In the genomic region with DNA sequence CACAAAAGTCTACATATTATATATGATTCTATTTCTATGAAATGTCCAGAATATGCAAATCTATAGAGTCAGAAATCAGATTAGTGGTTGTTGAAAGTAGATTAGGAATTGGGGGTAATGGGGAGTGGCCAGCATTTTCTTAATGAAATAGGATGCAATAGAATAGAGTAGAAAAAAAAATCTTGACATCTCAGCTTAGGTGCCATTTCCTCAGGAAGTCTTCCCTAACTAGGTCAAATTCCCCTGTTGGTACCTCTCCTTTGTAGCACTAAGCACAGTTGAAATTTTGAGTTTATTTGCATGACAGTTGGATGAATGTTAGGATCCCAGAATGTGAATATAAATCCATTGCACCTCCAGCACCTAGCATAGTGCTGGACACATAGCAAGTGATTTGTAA, we compare ENCODE assay signal across 17 cellular contexts. TPM values are rescaled to one million over a fixed set of nuclear protein-coding genes. Genes with fewer than 3 reads are reported as not detected.
DNase-seq lines count a peak whose midpoint lies in the region; ATAC-seq, FAIRE-seq and TF ChIP-seq lines count a peak whose summit lies in the region.
"Had no signal": no experiment of that assay in that cellular context is flagged by ENCODE, and none has a peak within 500 bp of the region (broad histone marks: within the 10 kb centered on the region; RNA-seq: fewer than 3 reads in every experiment).

No MANE protein-coding gene starts in this region.

- no peaks in the 10 kb centered on the region for H3K4me1 ChIP-seq in astrocyte (ENCODE audit: insufficient read depth, low read length)
- H3K4me1 ChIP-seq: BLaER1 treated with 17β-estradiol and CSF1 and Interleukin-3, amounts not matched to agents 10 nM and 100 nM; Caco-2; HAP-1 had no signal

- H3K9me3 Mint-ChIP-seq in activated naive CD4-positive, alpha-beta T cell treated with anti-CD3 and anti-CD28 coated beads, Interleukin-2, amount 50 U/mL, for 24 hours, result no peaks in the 10 kb centered on the region
- H3K9me3 Mint-ChIP-seq in astrocyte (ENCODE audit: unreplicated experiment) (no peaks in the 10 kb centered on the region), endothelial cell (ENCODE audit: unreplicated experiment) (no peaks in the 10 kb centered on the region)
- H3K9me3 Mint-ChIP-seq in natural killer cell treated with Interleukin-12 subunit alpha and Interleukin-12 subunit beta and Interleukin-15 and Interleukin-18, amount 100 ng/mL, for 72 hours, result no peaks in the 10 kb centered on the region

- H4K20me1 ChIP-seq in astrocyte (ENCODE audit: insufficient read depth, low read length), result no peaks in the 10 kb centered on the region
- H4K20me1 ChIP-seq: BLaER1 treated with 17β-estradiol and CSF1 and Interleukin-3, amounts not matched to agents 10 nM and 100 nM had no signal

- H3K36me3 Mint-ChIP-seq in activated naive CD4-positive, alpha-beta T cell treated with anti-CD3 and anti-CD28 coated beads, Interleukin-2, amount 50 U/mL, for 24 hours, result no peaks in the 10 kb centered on the region
- H3K36me3 Mint-ChIP-seq in astrocyte (ENCODE audit: low read depth, unreplicated experiment) (no peaks in the 10 kb centered on the region), endothelial cell (ENCODE audit: low read depth, unreplicated experiment) (no peaks in the 10 kb centered on the region)
- no peaks in the 10 kb centered on the region for H3K36me3 Mint-ChIP-seq in natural killer cell treated with Interleukin-12 subunit alpha and Interleukin-12 subunit beta and Interleukin-15 and Interleukin-18, amount 100 ng/mL, for 72 hours

- FAIRE-seq in astrocyte (lab: Jason Lieb, UNC), result peak; percentile 92
- FAIRE-seq: D721Med, G401.6, GM12891, GM18507 had no signal

- no peaks in the 10 kb centered on the region for H3K27me3 Mint-ChIP-seq in activated naive CD4-positive, alpha-beta T cell treated with anti-CD3 and anti-CD28 coated beads, Interleukin-2, amount 50 U/mL, for 24 hours
- H3K27me3 Mint-ChIP-seq in astrocyte (ENCODE audit: low read depth, unreplicated experiment), result peaks cover 8% of the 10 kb centered on the region
- H3K27me3 Mint-ChIP-seq in natural killer cell treated with Interleukin-12 subunit alpha and Interleukin-12 subunit beta and Interleukin-15 and Interleukin-18, amount 100 ng/mL, for 72 hours, result peaks cover 0 to 4% of the 10 kb centered on the region in 2 donors
- H3K27me3 Mint-ChIP-seq in endothelial cell (ENCODE audit: unreplicated experiment), result no peaks in the 10 kb centered on the region

- H3K36me3 ChIP-seq in astrocyte (ENCODE audit: insufficient read depth, low read length), result no peaks in the 10 kb centered on the region
- H3K36me3 ChIP-seq: BLaER1 treated with 17β-estradiol and CSF1 and Interleukin-3, amounts not matched to agents 10 nM and 100 nM; HAP-1 had no signal

- H3K4me3 ChIP-seq in astrocyte (ENCODE audit: insufficient read depth, low read depth, low read length), result no peak overlapping the region
- H3K4me3 ChIP-seq: BLaER1 treated with 17β-estradiol and CSF1 and Interleukin-3, amounts not matched to agents 10 nM and 100 nM; HAP-1 had no signal

- no peak overlapping the region for H3K4me3 Mint-ChIP-seq in activated naive CD4-positive, alpha-beta T cell treated with anti-CD3 and anti-CD28 coated beads, Interleukin-2, amount 50 U/mL, for 24 hours
- no peak overlapping the region for H3K4me3 Mint-ChIP-seq in astrocyte (ENCODE audit: unreplicated experiment)
- H3K4me3 Mint-ChIP-seq in natural killer cell treated with Interleukin-12 subunit alpha and Interleukin-12 subunit beta and Interleukin-15 and Interleukin-18, amount 100 ng/mL, for 72 hours, result peak overlapping the region; percentile 39
- H3K4me3 Mint-ChIP-seq in endothelial cell (ENCODE audit: unreplicated experiment), result no peak overlapping the region
- H3K4me3 Mint-ChIP-seq: B cell had no signal

- H3K9ac ChIP-seq in astrocyte (ENCODE audit: low read length), result no peak overlapping the region
- H3K9ac ChIP-seq: BLaER1 treated with 17β-estradiol and CSF1 and Interleukin-3, amounts not matched to agents 10 nM and 100 nM had no signal

- no peaks in the 10 kb centered on the region for H3K79me2 ChIP-seq in astrocyte (ENCODE audit: insufficient read depth, low read length)

- H2AFZ ChIP-seq in astrocyte (ENCODE audit: low read depth, low read length), result no peak overlapping the region

- peaks cover 14% of the 10 kb centered on the region for H3K4me1 Mint-ChIP-seq in activated naive CD4-positive, alpha-beta T cell treated with anti-CD3 and anti-CD28 coated beads, Interleukin-2, amount 50 U/mL, for 24 hours
- H3K4me1 Mint-ChIP-seq in astrocyte (ENCODE audit: low read depth, unreplicated experiment), result no peaks in the 10 kb centered on the region
- H3K4me1 Mint-ChIP-seq in natural killer cell treated with Interleukin-12 subunit alpha and Interleukin-12 subunit beta and Interleukin-15 and Interleukin-18, amount 100 ng/mL, for 72 hours (ENCODE audit: low read depth in 2 of 2), result peaks cover 19 to 23% of the 10 kb centered on the region in 2 donors
- H3K4me1 Mint-ChIP-seq in endothelial cell (ENCODE audit: unreplicated experiment), result peaks cover 6% of the 10 kb centered on the region

- peak in 1 of 2 donors; percentile 43 for ATAC-seq in natural killer cell treated with Interleukin-12 subunit alpha and Interleukin-12 subunit beta and Interleukin-15 and Interleukin-18, amount 100 ng/mL, for 72 hours
- ATAC-seq in GM18861 (IDR thresholded peaks at IDR 0.05; ENCODE audit: unreplicated experiment), result no peak

- H3K9me3 ChIP-seq in astrocyte (ENCODE audit: insufficient read depth, low read depth, low read length), result no peaks in the 10 kb centered on the region
- H3K9me3 ChIP-seq: BLaER1 treated with 17β-estradiol and CSF1 and Interleukin-3, amounts not matched to agents 10 nM and 100 nM; Caco-2; HAP-1 had no signal

- no peak overlapping the region for H3K4me2 ChIP-seq in astrocyte (ENCODE audit: low read length)
- H3K4me2 ChIP-seq: BLaER1 treated with 17β-estradiol and CSF1 and Interleukin-3, amounts not matched to agents 10 nM and 100 nM had no signal

- DNase-seq in activated naive CD4-positive, alpha-beta T cell (lab: John Stamatoyannopoulos, UW), result no peak
- DNase-seq in astrocyte (ENCODE audit: low read depth), result no peak
- DNase-seq in natural killer cell treated with Interleukin-12 subunit alpha and Interleukin-12 subunit beta and Interleukin-15 and Interleukin-18, amount 100 ng/mL, for 72 hours (ENCODE audit: low spot score), result no peak
- DNase-seq in endothelial cell (ENCODE audit: low spot score), result no peak
- DNase-seq in germinal center (ENCODE audit: low spot score), result no peak
- DNase-seq: Caco-2, KG1 had no signal

- no peaks in the 10 kb centered on the region for H3K27me3 ChIP-seq in astrocyte (ENCODE audit: insufficient read depth, low read length)

- TF ChIP-seq CTCF in astrocyte (IDR thresholded peaks at IDR 0.05; ENCODE audit: insufficient read depth, low read depth, low read length) (no peak), endothelial cell (IDR thresholded peaks at IDR 0.05; ENCODE audit: unreplicated experiment) (no peak)

- H3K27ac ChIP-seq in astrocyte (ENCODE audit: low read depth, low read length), result no peak overlapping the region
- H3K27ac ChIP-seq: 22Rv1; BLaER1 treated with 17β-estradiol and CSF1 and Interleukin-3, amounts not matched to agents 10 nM and 100 nM had no signal

- peak overlapping the region; percentile 35 for H3K27ac Mint-ChIP-seq in activated naive CD4-positive, alpha-beta T cell treated with anti-CD3 and anti-CD28 coated beads, Interleukin-2, amount 50 U/mL, for 24 hours
- H3K27ac Mint-ChIP-seq in astrocyte (ENCODE audit: unreplicated experiment) (no peak overlapping the region), endothelial cell (ENCODE audit: unreplicated experiment) (no peak overlapping the region)
- H3K27ac Mint-ChIP-seq in natural killer cell treated with Interleukin-12 subunit alpha and Interleukin-12 subunit beta and Interleukin-15 and Interleukin-18, amount 100 ng/mL, for 72 hours, result peak overlapping the region; percentile 44 to 52
- H3K27ac Mint-ChIP-seq: B cell had no signal

RNA-seq across cellular contexts. Expression of a gene that starts 30.0 kb away (rescaled TPM):
- total RNA-seq in astrocyte, result 4.6 and 6.6 TPM in 2 replicates
- 10 to 100 TPM; 21.8 to 37.6 TPM for total RNA-seq in natural killer cell treated with Interleukin-12 subunit alpha and Interleukin-12 subunit beta and Interleukin-15 and Interleukin-18, amount 100 ng/mL, for 72 hours
- 11.6 TPM for total RNA-seq in endothelial cell (ENCODE audit: unreplicated experiment)

Comparison
In these comparisons a context has a peak if more than half of its experiments do, and no peak if none do; other contexts are left out.
1. H3K27ac Mint-ChIP-seq: peak in activated naive CD4-positive, alpha-beta T cell treated with anti-CD3 and anti-CD28 coated beads, Interleukin-2, amount 50 U/mL, for 24 hours (single experiment) and natural killer cell treated with Interleukin-12 subunit alpha and Interleukin-12 subunit beta and Interleukin-15 and Interleukin-18, amount 100 ng/mL, for 72 hours (2 of 2); none in astrocyte (single experiment) and endothelial cell (single experiment).